26 cellular contexts compared by ENCODE assay signal in genomic region chr12:103913100-103913499, GRCh38.
"Had no signal": no experiment of that assay in that cellular context is flagged by ENCODE, and none has a peak within 500 bp of the region (broad histone marks: within the 10 kb centered on the region; RNA-seq: fewer than 3 reads in every experiment).

No MANE protein-coding gene starts in this region.

- H3K4me3 ChIP-seq: adrenal gland, esophagus squamous epithelium, gastrocnemius medialis, right lobe of liver, skin epidermis, tibial artery had no signal

- H3K27me3 ChIP-seq: adrenal gland, esophagus squamous epithelium, gastrocnemius medialis, right lobe of liver, tibial artery had no signal

- H3K4me1 ChIP-seq: adrenal gland, esophagus squamous epithelium, right lobe of liver had no signal

- DNase-seq: activated CD8-positive, alpha-beta memory T cell treated with anti-CD3 and anti-CD28 coated beads for 24 hours; activated CD8-positive, alpha-beta memory T cell treated with anti-CD3 and anti-CD28 coated beads, Interleukin-2, amount 50 U/mL, for 4 hours; activated naive CD4-positive, alpha-beta T cell; activated T-cell treated with anti-CD3 and anti-CD28 coated beads, Interleukin-2, amount 50 U/mL, for 24 hours; adrenal gland; central memory CD4-positive, alpha-beta T cell; effector memory CD8-positive, alpha-beta T cell; esophagus squamous epithelium; gastrocnemius medialis; head of caudate nucleus; islet precursor cell; left colon; occipital lobe; posterior cingulate gyrus; right lobe of liver; stimulated activated CD4-positive, alpha-beta T cell treated with anti-CD3 and anti-CD28 coated beads, Interleukin-1b, Interleukin-23, amount 100 ng/mL, for 48 hours; stimulated activated naive CD8-positive, alpha-beta T cell treated with anti-CD3 and anti-CD28 coated beads, Interleukin-15, amount 100 ng/mL, for 72 hours; T-helper 9 cell; tibial artery had no signal

- H3K4me3 Mint-ChIP-seq: activated naive CD8-positive, alpha-beta T cell; activated T-cell treated with anti-CD3 and anti-CD28 coated beads, Interleukin-2, amount 50 U/mL, for 24 hours; activated T-helper 17 cell treated with anti-CD3 and anti-CD28 coated beads, Interleukin-2, amount 50 U/mL, for 72 hours; effector memory CD8-positive, alpha-beta T cell; memory B cell; stimulated activated effector memory CD8-positive, alpha-beta T cell treated with anti-CD3 and anti-CD28 coated beads, Interleukin-12 subunit alpha, Interleukin-12 subunit beta, amount 100 ng/mL, for 72 hours; stimulated activated naive CD8-positive, alpha-beta T cell treated with anti-CD3 and anti-CD28 coated beads, Interleukin-15, amount 100 ng/mL, for 72 hours had no signal

- H3K27ac ChIP-seq: adrenal gland, esophagus squamous epithelium, gastrocnemius medialis, right lobe of liver, skin epidermis had no signal

- H3K36me3 Mint-ChIP-seq: stimulated activated effector memory CD8-positive, alpha-beta T cell treated with anti-CD3 and anti-CD28 coated beads, Interleukin-12 subunit alpha, Interleukin-12 subunit beta, amount 100 ng/mL, for 72 hours had no signal

- H3K4me1 Mint-ChIP-seq: stimulated activated effector memory CD8-positive, alpha-beta T cell treated with anti-CD3 and anti-CD28 coated beads, Interleukin-12 subunit alpha, Interleukin-12 subunit beta, amount 100 ng/mL, for 72 hours had no signal

- H3K9me3 ChIP-seq: adrenal gland had no signal

- ATAC-seq: activated T-helper 17 cell treated with anti-CD3 and anti-CD28 coated beads, Interleukin-2, amount 50 U/mL, for 72 hours; effector memory CD8-positive, alpha-beta T cell; gastrocnemius medialis; left colon; right lobe of liver; stimulated activated effector memory CD8-positive, alpha-beta T cell treated with anti-CD3 and anti-CD28 coated beads, Interleukin-12 subunit alpha, Interleukin-12 subunit beta, amount 100 ng/mL, for 72 hours; stimulated activated naive CD8-positive, alpha-beta T cell treated with anti-CD3 and anti-CD28 coated beads, Interleukin-15, amount 100 ng/mL, for 72 hours had no signal

- FAIRE-seq: astrocyte, colon had no signal

- H3K27ac Mint-ChIP-seq: activated naive CD8-positive, alpha-beta T cell; activated T-cell treated with anti-CD3 and anti-CD28 coated beads, Interleukin-2, amount 50 U/mL, for 24 hours; activated T-helper 17 cell treated with anti-CD3 and anti-CD28 coated beads, Interleukin-2, amount 50 U/mL, for 72 hours; effector memory CD8-positive, alpha-beta T cell; memory B cell; stimulated activated effector memory CD8-positive, alpha-beta T cell treated with anti-CD3 and anti-CD28 coated beads, Interleukin-12 subunit alpha, Interleukin-12 subunit beta, amount 100 ng/mL, for 72 hours; stimulated activated naive CD8-positive, alpha-beta T cell treated with anti-CD3 and anti-CD28 coated beads, Interleukin-15, amount 100 ng/mL, for 72 hours had no signal

- H3K36me3 ChIP-seq: adrenal gland, esophagus squamous epithelium, gastrocnemius medialis, right lobe of liver, tibial artery had no signal

- H3K27me3 Mint-ChIP-seq: activated naive CD8-positive, alpha-beta T cell; activated T-cell treated with anti-CD3 and anti-CD28 coated beads, Interleukin-2, amount 50 U/mL, for 24 hours; stimulated activated naive CD8-positive, alpha-beta T cell treated with anti-CD3 and anti-CD28 coated beads, Interleukin-15, amount 100 ng/mL, for 72 hours had no signal
